8 cellular contexts compared by ENCODE assay signal in genomic region chr10:101301111-101301731, GRCh38. TPM values are rescaled to one million over a fixed set of nuclear protein-coding genes. Genes with fewer than 3 reads are reported as not detected.
DNase-seq lines count a peak whose midpoint lies in the region; ATAC-seq and TF ChIP-seq lines count a peak whose summit lies in the region.

No MANE protein-coding gene starts in this region.

- TF ChIP-seq CTCF in HCT116 (IDR thresholded peaks at IDR 0.05 in 2 of 3, conservative IDR thresholded peaks at IDR 0.05 in 1 of 3; ENCODE audit: borderline replicate concordance in 1 of 3, insufficient read depth in 1 of 3, low read depth in 2 of 3, low read length in 2 of 3) (peak; percentile 83 to 92 (median 84)), OCI-LY3 (IDR thresholded peaks at IDR 0.05; ENCODE audit: low read depth, low read length) (peak; percentile 43), glutamatergic neuron (IDR thresholded peaks at IDR 0.05; ENCODE audit: partially characterized antibody, unreplicated experiment) (no peak)

- H3K4me3 ChIP-seq in HCT116 (replicated peaks in 1 of 2; ENCODE audit: low read depth in 1 of 2, low read length in 2 of 2) (no peak overlapping the region), OCI-LY3 (ENCODE audit: low read length) (no peak overlapping the region)

- H4K20me1 ChIP-seq in HCT116 (ENCODE audit: insufficient read depth) (no peaks in the 10 kb centered on the region), OCI-LY3 (ENCODE audit: insufficient read depth, low read length) (no peaks in the 10 kb centered on the region)

- intact Hi-C loops in HCT116 (cut with micrococcal nuclease), result loop anchor here (1.0 to 2.0 kb wide), 2 partner anchors 141 to 270 kb away; no protein-coding TSS in a partner anchor

- H3K27ac Mint-ChIP-seq in glutamatergic neuron (ENCODE audit: unreplicated experiment), result no peak overlapping the region

- H3K9me2 ChIP-seq in HCT116 (ENCODE audit: insufficient read depth), result no peaks in the 10 kb centered on the region

- H3K27me3 ChIP-seq in HCT116 (ENCODE audit: insufficient read depth, low read length), result no peaks in the 10 kb centered on the region
- no peaks in the 10 kb centered on the region for H3K27me3 ChIP-seq in OCI-LY3 (ENCODE audit: low read depth, low read length)

- H3K9me3 ChIP-seq in HCT116 (ENCODE audit: control insufficient read depth in 1 of 2, insufficient read depth in 1 of 2, low read depth in 1 of 2, low read length in 2 of 2), result no peaks in the 10 kb centered on the region
- no peaks in the 10 kb centered on the region for H3K9me3 ChIP-seq in OCI-LY3 (ENCODE audit: insufficient read depth, low read length)

- H2AFZ ChIP-seq in HCT116 (ENCODE audit: low read depth, low read length, poor library complexity, severe bottlenecking), result no peak overlapping the region
- H2AFZ ChIP-seq in OCI-LY3 (ENCODE audit: low read depth, low read length), result no peak overlapping the region

- H3K36me3 ChIP-seq in HCT116 (ENCODE audit: control insufficient read depth in 1 of 2, insufficient read depth in 2 of 2, low read length in 2 of 2), result no peaks in the 10 kb centered on the region
- no peaks in the 10 kb centered on the region for H3K36me3 ChIP-seq in OCI-LY3 (replicated peaks; ENCODE audit: low read depth, low read length)

- CTCF ChIA-PET in HCT116 (lab: Charles Lee), result interaction anchor here (0.6 to 10.8 kb wide), 14 partner anchors 9 to 538 kb away, joined by 3 to 182 read pairs (median 4); no protein-coding TSS in a partner anchor

- BruUV-seq in HCT116 (replicated peaks; lab: Mats Ljungman, UMichigan), result no TSS peak

- H3K4me2 ChIP-seq in HCT116 (ENCODE audit: low read length) (no peak overlapping the region), OCI-LY3 (ENCODE audit: low read length) (no peak overlapping the region)

- no peaks in the 10 kb centered on the region for H3K36me3 Mint-ChIP-seq in glutamatergic neuron (ENCODE audit: unreplicated experiment)

- H3K27ac ChIP-seq in HCT116 (ENCODE audit: low read depth, low read length) (no peak overlapping the region), OCI-LY3 (ENCODE audit: low read length) (no peak overlapping the region)

- peaks cover 0 to 5% of the 10 kb centered on the region in 2 experiments; a peak in 3 of 4 replicates for H3K4me1 ChIP-seq in HCT116 (ENCODE audit: control insufficient read depth in 1 of 2, insufficient read depth in 2 of 2, low read length in 2 of 2)
- no peaks in the 10 kb centered on the region for H3K4me1 ChIP-seq in OCI-LY3 (ENCODE audit: low read length)

- ATAC-seq in HCT116 (peak; percentile 79), GM21447 (IDR thresholded peaks at IDR 0.05; ENCODE audit: unreplicated experiment) (no peak)

- peaks cover 2% of the 10 kb centered on the region for H3K9me3 Mint-ChIP-seq in glutamatergic neuron (ENCODE audit: unreplicated experiment)

- H3K79me2 ChIP-seq in HCT116 (ENCODE audit: insufficient read depth, low read length) (no peaks in the 10 kb centered on the region), OCI-LY3 (ENCODE audit: low read length) (no peaks in the 10 kb centered on the region)

- peaks cover 7% of the 10 kb centered on the region for H3K4me1 Mint-ChIP-seq in glutamatergic neuron (ENCODE audit: low read depth, unreplicated experiment)

- RAD21 ChIA-PET in HCT116 (lab: Charles Lee; ENCODE audit: low non-redundant PET in 1 of 2, low total read pairs in 2 of 2, uncharacterized antibody in 2 of 2, unreplicated experiment in 2 of 2), result interaction anchor here (0.6 to 2.0 kb wide), 11 partner anchors 13 to 270 kb away, joined by 3 to 15 read pairs (median 7); no protein-coding TSS in a partner anchor

- no peak for TF ChIP-seq POLR2A in HCT116 (IDR thresholded peaks at IDR 0.05; ENCODE audit: borderline replicate concordance, extremely low read depth, insufficient read depth, insufficient read length)

- H3K27me3 Mint-ChIP-seq in glutamatergic neuron (ENCODE audit: unreplicated experiment), result peaks cover 7% of the 10 kb centered on the region

- no peak overlapping the region for H3K4me3 Mint-ChIP-seq in glutamatergic neuron (ENCODE audit: unreplicated experiment)

- no peak overlapping the region for H3K9ac ChIP-seq in HCT116 (ENCODE audit: low read length)
- no peak overlapping the region for H3K9ac ChIP-seq in OCI-LY3 (ENCODE audit: low read length)

- peak; percentile 96 for TF ChIP-seq RAD21 in HCT116 (IDR thresholded peaks at IDR 0.05; ENCODE audit: low read depth)

- peak; percentile 35 for DNase-seq in CD1c-positive myeloid dendritic cell (ENCODE audit: extremely low spot score)
- DNase-seq in HCT116 (ENCODE audit: low read depth, low spot score), result peak; percentile 63
- DNase-seq in amniotic epithelial cell (ENCODE audit: low read depth), result peak; percentile 69
- peak; percentile 67 for DNase-seq in kidney tubule cell (ENCODE audit: low spot score)
- no peak for DNase-seq in NCI-H2227 treated with DMSO at 0.1 percent for 48 hours (lab: John Stamatoyannopoulos, UW)
- no peak for DNase-seq in glutamatergic neuron

- POLR2A ChIA-PET in HCT116 (lab: Charles Lee), result interaction anchor here (0.5 to 1.4 kb wide), 4 partner anchors 139 to 269 kb away, joined by 3 to 5 read pairs (median 3); no protein-coding TSS in a partner anchor

TF ChIP-seq in HCT116, 20 proteins besides CTCF, POLR2A, EP300 and RAD21:
- TF ChIP-seq YY1 (IDR thresholded peaks at IDR 0.05; ENCODE audit: extremely low read depth, insufficient replicate concordance, low read depth, low read length), result peak; percentile 39
- TF ChIP-seq MAX (IDR thresholded peaks at IDR 0.05), result no peak
- no peak for TF ChIP-seq TCF7L2 (IDR thresholded peaks at IDR 0.05; ENCODE audit: borderline replicate concordance, extremely low read depth, insufficient read depth, insufficient read length)
- no peak for TF ChIP-seq SP1 (IDR thresholded peaks at IDR 0.05; ENCODE audit: low read depth)
- TF ChIP-seq JUND (IDR thresholded peaks at IDR 0.05), result no peak
- TF ChIP-seq FOSL1 (IDR thresholded peaks at IDR 0.05; ENCODE audit: low read depth), result no peak

RNA-seq across cellular contexts. Expression of gene BTRC, which starts 52.7 kb away (rescaled TPM):
- total RNA-seq in HCT116 (2021; ENCODE audit: unreplicated experiment) (29.1 TPM), glutamatergic neuron (ENCODE audit: unreplicated experiment) (28.9 TPM)
- polyA plus RNA-seq in HCT116 (2012), result 10.3 and 12.6 TPM in 2 replicates

Comparison
In these comparisons a context has a peak if more than half of its experiments do, and no peak if none do; other contexts are left out.
1. DNase-seq: peak in CD1c-positive myeloid dendritic cell (single experiment), HCT116 (single experiment), amniotic epithelial cell (single experiment) and kidney tubule cell (single experiment); none in NCI-H2227 treated with DMSO at 0.1 percent for 48 hours (single experiment) and glutamatergic neuron (single experiment).